9 cellular contexts compared by ENCODE assay signal in the genomic region with DNA sequence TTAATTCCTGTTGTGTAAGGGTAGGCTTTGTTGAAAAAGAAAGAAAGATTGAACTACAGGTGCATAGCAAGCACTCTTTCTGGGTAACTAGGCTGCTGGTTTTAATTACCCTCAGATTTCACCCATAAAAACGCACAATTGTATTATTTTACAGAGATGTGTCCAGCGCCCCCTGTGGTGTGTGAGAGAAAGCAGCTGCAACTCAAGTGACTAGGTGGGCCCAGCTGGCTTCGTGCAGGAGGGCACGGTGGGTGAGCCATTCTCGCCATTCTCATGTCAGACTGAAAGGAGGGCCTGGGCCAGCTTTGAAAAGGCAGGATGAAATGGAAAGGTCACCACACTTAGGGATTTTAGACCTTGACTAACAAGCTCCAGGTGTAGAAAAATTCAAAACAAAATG.
DNase-seq lines count a peak whose midpoint lies in the region; ATAC-seq, FAIRE-seq and TF ChIP-seq lines count a peak whose summit lies in the region.
"Had no signal": no experiment of that assay in that cellular context is flagged by ENCODE, and none has a peak within 500 bp of the region (broad histone marks: within the 10 kb centered on the region; RNA-seq: fewer than 3 reads in every experiment).

No MANE protein-coding gene starts in this region.

- H3K4me1 ChIP-seq in pancreas, result peaks cover 0 to 21% (median 9%) of the 10 kb centered on the region in 3 donors

- TF ChIP-seq CTCF in chondrocyte (IDR thresholded peaks at IDR 0.05), result peak; percentile 80
- TF ChIP-seq CTCF in pancreas (IDR thresholded peaks at IDR 0.05), result peak in 3 of 4 donors; percentile 12 to 34 (median 23)

- H3K27me3 ChIP-seq in pancreas, result no peaks in the 10 kb centered on the region
- H3K27me3 ChIP-seq: BLaER1 treated with 17β-estradiol and CSF1 and Interleukin-3, amounts not matched to agents 10 nM and 100 nM had no signal

- H3K4me1 Mint-ChIP-seq in T-helper 17 cell (peaks cover 16% of the 10 kb centered on the region), chondrocyte (ENCODE audit: low read depth) (peaks cover 25% of the 10 kb centered on the region)

- H3K36me3 Mint-ChIP-seq in T-helper 17 cell (ENCODE audit: low read depth) (peaks cover 2% of the 10 kb centered on the region), chondrocyte (ENCODE audit: low read depth) (peaks cover 58% of the 10 kb centered on the region)

- no peaks in the 10 kb centered on the region for H3K27me3 Mint-ChIP-seq in T-helper 17 cell
- no peaks in the 10 kb centered on the region for H3K27me3 Mint-ChIP-seq in chondrocyte (ENCODE audit: low read depth)

- FAIRE-seq in pancreas (lab: Jason Lieb, UNC), result no peak

- peak; percentile 23 for DNase-seq in NCI-H2227 (lab: John Stamatoyannopoulos, UW; ENCODE audit: unreplicated experiment)
- no peak for DNase-seq in NCI-H2227 treated with DMSO at 0.1 percent for 48 hours (lab: John Stamatoyannopoulos, UW)
- DNase-seq in T-helper 17 cell, result peak; percentile 29 to 35 (median 34)
- no peak for DNase-seq in chondrocyte (ENCODE audit: low spot score)
- DNase-seq in pancreas, result no peak
- no peak for DNase-seq in mesenteric fat pad (ENCODE audit: low spot score)
- no peak for DNase-seq in SKM-1 (lab: John Stamatoyannopoulos, UW; ENCODE audit: unreplicated experiment)

- H3K27ac Mint-ChIP-seq in T-helper 17 cell (peak overlapping the region; percentile 98), chondrocyte (ENCODE audit: unreplicated experiment) (peak overlapping the region; percentile 34)

- H3K9me3 Mint-ChIP-seq in chondrocyte (ENCODE audit: low read depth), result no peaks in the 10 kb centered on the region

- H3K36me3 ChIP-seq in pancreas, result peaks cover 0 to 60% (median 46%) of the 10 kb centered on the region in 3 donors

- H3K27ac ChIP-seq in pancreas, result no peak overlapping the region
- H3K27ac ChIP-seq: BLaER1 treated with 17β-estradiol and CSF1 and Interleukin-3, amounts not matched to agents 10 nM and 100 nM had no signal

- intact Hi-C loops in pancreas (cut with DNase I), result loop anchor here in 1 of 3 donors (10.0 kb wide), 1 partner anchor 103 kb away; no protein-coding TSS in a partner anchor

- ATAC-seq in T-helper 17 cell (peak; percentile 77), pancreas (peak in 1 of 4 donors; percentile 14), HG03280 (IDR thresholded peaks at IDR 0.05; ENCODE audit: unreplicated experiment) (no peak)

- H3K9me3 ChIP-seq in T-helper 17 cell (ENCODE audit: control insufficient read depth, low read length, poor library complexity, severe bottlenecking) (no peaks in the 10 kb centered on the region), pancreas (no peaks in the 10 kb centered on the region)
- H3K9me3 ChIP-seq: BLaER1 treated with 17β-estradiol and CSF1 and Interleukin-3, amounts not matched to agents 10 nM and 100 nM had no signal

- H3K4me3 Mint-ChIP-seq in T-helper 17 cell, result peak overlapping the region; percentile 54
- H3K4me3 Mint-ChIP-seq in chondrocyte (ENCODE audit: unreplicated experiment), result no peak overlapping the region

- 58 to 73% methylated on average over 5 of the region's 5 CpGs for WGBS in pancreas, 2 donors

- H3K4me3 ChIP-seq in pancreas, result no peak overlapping the region
- H3K4me3 ChIP-seq: BLaER1 treated with 17β-estradiol and CSF1 and Interleukin-3, amounts not matched to agents 10 nM and 100 nM had no signal

Comparison
In these comparisons a context has a peak if more than half of its experiments do, and no peak if none do; other contexts are left out.
1. DNase-seq: peak in NCI-H2227 (single experiment) and T-helper 17 cell (3 of 3); none in NCI-H2227 treated with DMSO at 0.1 percent for 48 hours (single experiment), chondrocyte (single experiment), pancreas (0 of 6), mesenteric fat pad (single experiment) and SKM-1 (single experiment).